9 cellular contexts compared by ENCODE assay signal in the genomic region with DNA sequence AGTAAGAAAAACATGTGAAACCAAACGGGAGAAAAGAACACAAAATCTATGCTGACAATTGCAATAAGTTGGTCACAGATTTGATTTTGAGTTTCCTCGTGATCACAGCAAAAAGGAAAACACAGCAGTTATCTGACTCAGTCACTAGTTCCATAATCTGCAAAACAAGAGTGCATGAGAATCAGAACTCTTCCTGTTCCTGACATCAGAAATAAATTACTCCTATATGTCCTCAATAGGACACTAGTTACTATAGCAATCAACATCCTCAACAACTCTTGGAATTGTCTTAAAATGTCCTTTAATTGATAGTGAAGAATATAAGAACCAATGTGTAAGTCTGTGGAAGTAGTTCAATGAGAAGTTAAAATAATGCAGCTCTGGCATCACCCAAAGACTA.
"Had no signal": no experiment of that assay in that cellular context is flagged by ENCODE, and none has a peak within 500 bp of the region (broad histone marks: within the 10 kb centered on the region; RNA-seq: fewer than 3 reads in every experiment).

No MANE protein-coding gene starts in this region.

- H2AFZ ChIP-seq: GM23248 had no signal

- H3K9ac ChIP-seq: GM23248, KMS-11 had no signal

- H3K9me3 ChIP-seq: HAP-1 had no signal

- ATAC-seq: HCT116 had no signal

- H3K4me3 ChIP-seq: GM23248, HAP-1 had no signal

- DNase-seq: GM23248, GOT3, H7, KBM-7 had no signal

- H3K27ac ChIP-seq: GM23248, HL-60, KMS-11 had no signal

- H3K36me3 ChIP-seq: HAP-1 had no signal

- H3K4me2 ChIP-seq: KMS-11 had no signal

- H3K4me1 ChIP-seq: HAP-1 had no signal

- FAIRE-seq: HepG2 had no signal
